In genomic region chr1:243916160-243916559, GRCh38 we compare ENCODE assay signal across 18 cellular contexts.
DNase-seq lines count a peak whose midpoint lies in the region; ATAC-seq, FAIRE-seq and TF ChIP-seq lines count a peak whose summit lies in the region.
"Had no signal": no experiment of that assay in that cellular context is flagged by ENCODE, and none has a peak within 500 bp of the region (broad histone marks: within the 10 kb centered on the region; RNA-seq: fewer than 3 reads in every experiment).

No MANE protein-coding gene starts in this region.

- H3K4me1 ChIP-seq in RWPE2 (ENCODE audit: insufficient read depth, poor library complexity, severe bottlenecking) (peaks cover 18% of the 10 kb centered on the region), endothelial cell of umbilical vein (ENCODE audit: control insufficient read depth, extremely low read depth, insufficient read depth, low read length) (peaks cover 18% of the 10 kb centered on the region)

- ATAC-seq in RWPE2 (ENCODE audit: low read depth) (peak; percentile 55), GM19463 (IDR thresholded peaks at IDR 0.05; ENCODE audit: unreplicated experiment) (no peak)
- ATAC-seq: body of pancreas had no signal

- H3K36me3 Mint-ChIP-seq in osteocyte (ENCODE audit: unreplicated experiment) = no peaks in the 10 kb centered on the region
- no peaks in the 10 kb centered on the region for H3K36me3 Mint-ChIP-seq in activated CD4-positive, alpha-beta memory T cell treated with anti-CD3 and anti-CD28 coated beads, Interleukin-2, amount 10 ng/mL, durations not matched to agents 7 days and 5 days (ENCODE audit: low read depth)
- H3K36me3 Mint-ChIP-seq: IgD-negative memory B cell, type B pancreatic cell had no signal

- no peaks in the 10 kb centered on the region for H3K9me3 ChIP-seq in RWPE2 (ENCODE audit: severe bottlenecking)
- no peaks in the 10 kb centered on the region for H3K9me3 ChIP-seq in endothelial cell of umbilical vein (replicated peaks; ENCODE audit: control insufficient read depth, insufficient read depth, low read length)
- H3K9me3 ChIP-seq: body of pancreas had no signal

- no peaks in the 10 kb centered on the region for H3K79me2 ChIP-seq in endothelial cell of umbilical vein (ENCODE audit: control insufficient read depth, insufficient read depth, low read length)

- H3K4me3 ChIP-seq in RWPE2 (ENCODE audit: severe bottlenecking) = no peak overlapping the region
- peak overlapping the region in 1 of 3 experiments; percentile 33 for H3K4me3 ChIP-seq in endothelial cell of umbilical vein (replicated peaks in 1 of 3; ENCODE audit: insufficient read depth in 1 of 3, low read depth in 1 of 3, low read length in 3 of 3)
- H3K4me3 ChIP-seq: body of pancreas had no signal

- peak; percentile 64 for FAIRE-seq in endothelial cell of umbilical vein (lab: Jason Lieb, UNC)

- H3K4me3 Mint-ChIP-seq in osteocyte (ENCODE audit: unreplicated experiment) = peak overlapping the region; percentile 78
- no peak overlapping the region for H3K4me3 Mint-ChIP-seq in activated CD4-positive, alpha-beta memory T cell treated with anti-CD3 and anti-CD28 coated beads, Interleukin-2, amount 10 ng/mL, durations not matched to agents 7 days and 5 days

- no peaks in the 10 kb centered on the region for H3K27me3 Mint-ChIP-seq in osteocyte (ENCODE audit: unreplicated experiment)
- peaks cover 45% of the 10 kb centered on the region for H3K27me3 Mint-ChIP-seq in activated CD4-positive, alpha-beta memory T cell treated with anti-CD3 and anti-CD28 coated beads, Interleukin-2, amount 10 ng/mL, durations not matched to agents 7 days and 5 days

- TF ChIP-seq CTCF in RWPE2 (IDR thresholded peaks at IDR 0.05; ENCODE audit: poor library complexity, severe bottlenecking) = no peak
- no peak for TF ChIP-seq CTCF in endothelial cell of umbilical vein (IDR thresholded peaks at IDR 0.05; ENCODE audit: extremely low read depth in 1 of 2, insufficient read depth in 1 of 2, low read depth in 1 of 2, low read length in 2 of 2)
- no peak for TF ChIP-seq CTCF in osteocyte (IDR thresholded peaks at IDR 0.05)

- H3K27me3 ChIP-seq in RWPE2 (ENCODE audit: insufficient read depth, poor library complexity, severe bottlenecking) = no peaks in the 10 kb centered on the region
- H3K27me3 ChIP-seq in endothelial cell of umbilical vein (ENCODE audit: control insufficient read depth in 2 of 2, insufficient read depth in 2 of 2, low read length in 2 of 2) = no peaks in the 10 kb centered on the region

- H3K9me1 ChIP-seq in endothelial cell of umbilical vein (replicated peaks; ENCODE audit: control insufficient read depth, extremely low read depth, insufficient read depth, low read length) = no peaks in the 10 kb centered on the region

- POLR2A ChIA-PET in endothelial cell of umbilical vein (lab: Charles Lee) = interaction anchor here (2.0 kb wide), 1 partner anchor 10 kb away, joined by 10 read pairs; no protein-coding TSS in a partner anchor
- POLR2A ChIA-PET in activated CD4-positive, alpha-beta memory T cell treated with anti-CD3 and anti-CD28 coated beads, Interleukin-2, amount 10 ng/mL, durations not matched to agents 7 days and 5 days (lab: Charles Lee) = no interaction called here

- intact Hi-C loops in endothelial cell of umbilical vein (cut with micrococcal nuclease) = loop anchor here (2.0 kb wide), 3 partner anchors 33 to 249 kb away; no protein-coding TSS in a partner anchor

- no peaks in the 10 kb centered on the region for H3K9me3 Mint-ChIP-seq in osteocyte (ENCODE audit: unreplicated experiment)
- H3K9me3 Mint-ChIP-seq in activated CD4-positive, alpha-beta memory T cell treated with anti-CD3 and anti-CD28 coated beads, Interleukin-2, amount 10 ng/mL, durations not matched to agents 7 days and 5 days = no peaks in the 10 kb centered on the region
- H3K9me3 Mint-ChIP-seq: activated T-helper 1 cell treated with anti-CD3 and anti-CD28 coated beads, Interleukin-12 subunit alpha, Interleukin-12 subunit beta, Interleukin-2, Interleukin-4 antibody, amounts not matched to agents 30 ng/mL and 10 ng/mL and 1 ng/mL, durations not matched to agents 14 hours and 24 hours and 36 hours; type B pancreatic cell had no signal

- H3K36me3 ChIP-seq in RWPE2 (ENCODE audit: low read depth) = no peaks in the 10 kb centered on the region
- no peaks in the 10 kb centered on the region for H3K36me3 ChIP-seq in endothelial cell of umbilical vein (ENCODE audit: control insufficient read depth in 2 of 2, extremely low read depth in 1 of 2, insufficient read depth in 2 of 2, low read length in 2 of 2)

- CTCF ChIA-PET in endothelial cell of umbilical vein (lab: Charles Lee) = no interaction called here
- CTCF ChIA-PET in activated CD4-positive, alpha-beta memory T cell treated with anti-CD3 and anti-CD28 coated beads, Interleukin-2, amount 10 ng/mL, durations not matched to agents 7 days and 5 days (lab: Charles Lee) = no interaction called here

- no TSS peak for BruUV-seq in endothelial cell of umbilical vein (replicated peaks; lab: Mats Ljungman, UMichigan)

- peak overlapping the region; percentile 76 for H3K9ac ChIP-seq in endothelial cell of umbilical vein (replicated peaks; ENCODE audit: extremely low read depth, insufficient read depth, low read length)

- DNase-seq in EL (peak; percentile 43), RWPE2 (ENCODE audit: low spot score) (no peak), endothelial cell of umbilical vein (ENCODE audit: low read depth, low spot score) (peak; percentile 37), osteocyte (ENCODE audit: extremely low spot score, unreplicated experiment) (no peak), NOMO-1 (lab: John Stamatoyannopoulos, UW; ENCODE audit: unreplicated experiment in 2 of 2) (no peak)
- no peak for DNase-seq in activated CD4-positive, alpha-beta memory T cell treated with anti-CD3 and anti-CD28 coated beads, Interleukin-2, amount 10 ng/mL, durations not matched to agents 7 days and 5 days
- DNase-seq: body of pancreas; effector CD8-positive, alpha-beta T cell; foreskin melanocyte; GDM1; NCI-H1436; stimulated activated CD4-positive, alpha-beta T cell treated with anti-CD3 and anti-CD28 coated beads, Interleukin-1b, Interleukin-23, amount 100 ng/mL, for 48 hours; stimulated activated CD8-positive, alpha-beta memory T cell treated with anti-CD3 and anti-CD28 coated beads, Interleukin-4, amount 100 ng/mL, for 48 hours had no signal

- H3K27ac ChIP-seq in RWPE2 (ENCODE audit: poor library complexity, severe bottlenecking) (peak overlapping the region; percentile 66), endothelial cell of umbilical vein (ENCODE audit: insufficient read depth, low read depth, low read length) (peak overlapping the region; percentile 82)
- H3K27ac ChIP-seq: body of pancreas, C4-2B had no signal

- peak overlapping the region; percentile 85 for H3K4me2 ChIP-seq in endothelial cell of umbilical vein (ENCODE audit: insufficient read depth, low read length)

- no peaks in the 10 kb centered on the region for H4K20me1 ChIP-seq in endothelial cell of umbilical vein (replicated peaks; ENCODE audit: control insufficient read depth, extremely low read depth, insufficient read depth, low read length)

- peaks cover 30% of the 10 kb centered on the region for H3K4me1 Mint-ChIP-seq in osteocyte (ENCODE audit: unreplicated experiment)
- peaks cover 18% of the 10 kb centered on the region for H3K4me1 Mint-ChIP-seq in activated CD4-positive, alpha-beta memory T cell treated with anti-CD3 and anti-CD28 coated beads, Interleukin-2, amount 10 ng/mL, durations not matched to agents 7 days and 5 days

- no peak overlapping the region for H3K27ac Mint-ChIP-seq in osteocyte (ENCODE audit: unreplicated experiment)
- no peak overlapping the region for H3K27ac Mint-ChIP-seq in activated CD4-positive, alpha-beta memory T cell treated with anti-CD3 and anti-CD28 coated beads, Interleukin-2, amount 10 ng/mL, durations not matched to agents 7 days and 5 days
- H3K27ac Mint-ChIP-seq: activated T-helper 1 cell treated with anti-CD3 and anti-CD28 coated beads, Interleukin-12 subunit alpha, Interleukin-12 subunit beta, Interleukin-2, Interleukin-4 antibody, amounts not matched to agents 30 ng/mL and 10 ng/mL and 1 ng/mL, durations not matched to agents 14 hours and 24 hours and 36 hours; IgD-negative memory B cell; type B pancreatic cell had no signal

- TF ChIP-seq POLR2A in endothelial cell of umbilical vein (IDR thresholded peaks at IDR 0.05; ENCODE audit: low read depth, low read length) = no peak

- H2AFZ ChIP-seq in endothelial cell of umbilical vein (ENCODE audit: low read depth, low read length) = peak overlapping the region; percentile 11

- dilution Hi-C loops in endothelial cell of umbilical vein (cut with MboI; ENCODE audit: extremely low pct_ligation_motif_present, low sequenced_read_pairs) = no loop called here

TF ChIP-seq in endothelial cell of umbilical vein, 7 proteins besides CTCF, POLR2A, EP300 and RAD21:
- TF ChIP-seq GATA2 (IDR thresholded peaks at IDR 0.05; ENCODE audit: insufficient read depth, insufficient read length, low read depth, low read length) (peak; percentile 56), JUN (IDR thresholded peaks at IDR 0.05; ENCODE audit: borderline replicate concordance, insufficient read depth, insufficient read length, low read depth) (peak; percentile 61), FOS (IDR thresholded peaks at IDR 0.05; ENCODE audit: borderline replicate concordance, insufficient read depth, low read length) (peak; percentile 50), EZH2 (IDR thresholded peaks at IDR 0.05; ENCODE audit: borderline replicate concordance, low read depth, low read length, severe bottlenecking) (no peak), MAX (IDR thresholded peaks at IDR 0.05; ENCODE audit: insufficient read depth, insufficient read length) (no peak), POLR2AphosphoS5 (IDR thresholded peaks at IDR 0.05; ENCODE audit: insufficient read depth, low read depth, low read length) (peak; percentile 24), MYC (IDR thresholded peaks at IDR 0.05; ENCODE audit: low read depth, low read length) (no peak)

Comparison
In these comparisons a context has a peak if more than half of its experiments do, and no peak if none do; other contexts are left out.
1. DNase-seq: peak in EL (single experiment) and endothelial cell of umbilical vein (single experiment); none in RWPE2 (single experiment), osteocyte (single experiment), NOMO-1 (0 of 2) and activated CD4-positive, alpha-beta memory T cell treated with anti-CD3 and anti-CD28 coated beads, Interleukin-2, amount 10 ng/mL, durations not matched to agents 7 days and 5 days (single experiment).